9 cellular contexts compared by ENCODE assay signal in the genomic region with DNA sequence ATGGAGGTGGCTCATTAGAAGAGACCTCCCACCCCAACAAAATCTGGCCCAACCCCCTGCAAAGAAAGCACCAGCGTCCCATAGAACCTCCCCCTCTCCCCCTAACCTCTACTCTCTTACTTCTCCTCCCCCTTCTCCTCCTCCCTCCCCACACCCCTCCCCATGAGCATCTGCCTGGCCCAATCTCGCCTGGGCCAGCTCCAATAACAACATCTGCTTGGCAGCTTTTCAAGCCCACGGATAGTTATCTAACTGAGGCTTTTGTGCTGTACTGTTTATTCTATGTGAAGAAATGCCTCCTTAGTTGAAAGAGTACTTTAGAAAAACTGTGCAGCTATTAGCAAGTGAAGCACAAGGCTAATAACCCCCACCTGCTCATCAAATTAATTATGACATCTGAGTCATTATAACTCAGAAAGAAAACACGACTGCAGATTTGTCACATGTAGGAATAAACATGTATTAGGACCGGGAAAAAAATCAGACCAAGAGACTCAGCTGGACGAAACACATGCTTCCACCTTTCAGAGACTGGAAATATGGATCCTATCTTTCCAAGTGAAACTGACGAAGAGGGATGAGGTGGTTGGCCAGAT. TPM values are rescaled to one million over a fixed set of nuclear protein-coding genes. Genes with fewer than 3 reads are reported as not detected.
A peak's percentile ranks its signal among the peaks of the same experiment; 100 is the strongest.
DNase-seq lines count a peak whose midpoint lies in the region; ATAC-seq and TF ChIP-seq lines count a peak whose summit lies in the region.
"Had no signal": no experiment of that assay in that cellular context is flagged by ENCODE, and none has a peak within 500 bp of the region (broad histone marks: within the 10 kb centered on the region; RNA-seq: fewer than 3 reads in every experiment).

No MANE protein-coding gene starts in this region.

- H3K36me3 Mint-ChIP-seq in activated naive CD8-positive, alpha-beta T cell treated with anti-CD3 and anti-CD28 coated beads for 36 hours = no peaks in the 10 kb centered on the region
- no peaks in the 10 kb centered on the region for H3K36me3 Mint-ChIP-seq in naive thymus-derived CD8-positive, alpha-beta T cell

- no peak overlapping the region for H3K4me3 Mint-ChIP-seq in activated naive CD8-positive, alpha-beta T cell treated with anti-CD3 and anti-CD28 coated beads for 36 hours
- H3K4me3 Mint-ChIP-seq in naive thymus-derived CD8-positive, alpha-beta T cell = no peak overlapping the region

- peaks cover 38% of the 10 kb centered on the region for H3K4me1 ChIP-seq in SJSA1 (replicated peaks)
- H3K4me1 ChIP-seq in heart left ventricle = peaks cover 14 to 79% (median 63%) of the 10 kb centered on the region in 12 donors

- WGBS in heart left ventricle, 4 donors = 8 to 10% (median 9%) methylated on average over 7 of the region's 7 CpGs

- no peaks in the 10 kb centered on the region for H3K9me3 ChIP-seq in SJSA1 (replicated peaks)
- H3K9me3 ChIP-seq in heart left ventricle = no peaks in the 10 kb centered on the region

- H3K9me3 Mint-ChIP-seq in activated naive CD8-positive, alpha-beta T cell treated with anti-CD3 and anti-CD28 coated beads for 36 hours = no peaks in the 10 kb centered on the region
- peaks cover 0 to 12% (median 2%) of the 10 kb centered on the region in 9 donors for H3K9me3 Mint-ChIP-seq in naive thymus-derived CD8-positive, alpha-beta T cell

- H3K27ac Mint-ChIP-seq in activated naive CD8-positive, alpha-beta T cell treated with anti-CD3 and anti-CD28 coated beads for 36 hours = no peak overlapping the region
- H3K27ac Mint-ChIP-seq in naive thymus-derived CD8-positive, alpha-beta T cell = no peak overlapping the region

- intact Hi-C loops in heart left ventricle (cut with DNase I) (loop anchor here in 6 of 10 donors (5.0 to 10.0 kb wide), 3 partner anchors 36 to 74 kb away; a partner anchor contains a TSS), sciatic nerve (cut with DNase I) (no loop called here), posterior vena cava (cut with DNase I) (no loop called here)

- POLR2A ChIA-PET in naive thymus-derived CD8-positive, alpha-beta T cell (lab: Charles Lee) = no interaction called here

- H3K4me3 ChIP-seq in SJSA1 = no peak overlapping the region
- H3K4me3 ChIP-seq in heart left ventricle = no peak overlapping the region

- H3K27ac ChIP-seq in SJSA1 = no peak overlapping the region
- H3K27ac ChIP-seq in heart left ventricle = peak overlapping the region in 10 of 12 donors; percentile 8 to 68 (median 44)

- TF ChIP-seq POLR2A in heart left ventricle (IDR thresholded peaks at IDR 0.05) = no peak

- H3K36me3 ChIP-seq in SJSA1 = no peaks in the 10 kb centered on the region
- peaks cover 0 to 1% (median 0%) of the 10 kb centered on the region in 9 donors for H3K36me3 ChIP-seq in heart left ventricle

- no peaks in the 10 kb centered on the region for H3K27me3 ChIP-seq in SJSA1 (replicated peaks)
- no peaks in the 10 kb centered on the region for H3K27me3 ChIP-seq in heart left ventricle

- DNase-seq in LHCN-M2 (ENCODE audit: low read depth) (peak; percentile 81), SJSA1 (ENCODE audit: low read depth in 1 of 2, low spot score in 2 of 2) (peak; percentile 50 to 54), heart left ventricle (peak; percentile 72 to 79 (median 77)), sciatic nerve (ENCODE audit: low spot score) (peak; percentile 85), posterior vena cava (ENCODE audit: low spot score) (no peak)
- no peak for DNase-seq in activated naive CD8-positive, alpha-beta T cell treated with anti-CD3 and anti-CD28 coated beads for 36 hours
- no peak for DNase-seq in activated CD4-positive, alpha-beta T cell treated with anti-CD3 and anti-CD28 coated beads for 1 hour
- DNase-seq in naive thymus-derived CD8-positive, alpha-beta T cell = no peak

- peaks cover 31% of the 10 kb centered on the region for H3K27me3 Mint-ChIP-seq in activated naive CD8-positive, alpha-beta T cell treated with anti-CD3 and anti-CD28 coated beads for 36 hours
- H3K27me3 Mint-ChIP-seq in naive thymus-derived CD8-positive, alpha-beta T cell = peaks cover 12 to 48% (median 18%) of the 10 kb centered on the region in 5 donors

- no peak for TF ChIP-seq CTCF in heart left ventricle (IDR thresholded peaks at IDR 0.05)

- no peaks in the 10 kb centered on the region for H3K4me1 Mint-ChIP-seq in activated naive CD8-positive, alpha-beta T cell treated with anti-CD3 and anti-CD28 coated beads for 36 hours
- H3K4me1 Mint-ChIP-seq in naive thymus-derived CD8-positive, alpha-beta T cell = peaks cover 0 to 6% (median 2%) of the 10 kb centered on the region in 4 donors

- ATAC-seq in heart left ventricle (peak; percentile 44 to 74 (median 60)), sciatic nerve (peak; percentile 91)
- no peak for ATAC-seq in naive thymus-derived CD8-positive, alpha-beta T cell

RNA-seq across cellular contexts. Expression of a gene that starts 42.8 kb away (rescaled TPM):
- 9.0 and 13.0 TPM in 2 replicates for total RNA-seq in LHCN-M2 (2014; rRNA removed)
- 2.9 TPM for polyA plus RNA-seq in LHCN-M2 (2012)
- total RNA-seq in SJSA1 (2014; rRNA removed; shearing (Covaris generic)) = 7.6 TPM in 2 replicates
- total RNA-seq in heart left ventricle = 100 to 1,000 TPM in 5 of 9 donors, 10 to 100 TPM in 4; 80.9 to 148 (median 116) TPM
- polyA plus RNA-seq in heart left ventricle = 10 to 100 TPM; 24.5 to 36.3 TPM
- total RNA-seq in sciatic nerve = 137 TPM
- total RNA-seq in posterior vena cava = 100 to 1,000 TPM; 230 to 305 TPM
- not detected for total RNA-seq in activated naive CD8-positive, alpha-beta T cell treated with anti-CD3 and anti-CD28 coated beads for 36 hours
- total RNA-seq in naive thymus-derived CD8-positive, alpha-beta T cell = not detected
- polyA plus RNA-seq in naive thymus-derived CD8-positive, alpha-beta T cell = under 1 TPM in 1 of 3 donors, not detected in 2; 0.22 TPM
- total RNA-seq: activated CD8-positive, alpha-beta memory T cell treated with anti-CD3 and anti-CD28 coated beads for 36 hours had no signal

Comparison
In these comparisons a context has a peak if more than half of its experiments do, and no peak if none do; other contexts are left out.
1. DNase-seq: peak in LHCN-M2 (single experiment), SJSA1 (2 of 2), heart left ventricle (5 of 5) and sciatic nerve (single experiment); none in posterior vena cava (single experiment), activated naive CD8-positive, alpha-beta T cell treated with anti-CD3 and anti-CD28 coated beads for 36 hours (single experiment), activated CD4-positive, alpha-beta T cell treated with anti-CD3 and anti-CD28 coated beads for 1 hour (single experiment) and naive thymus-derived CD8-positive, alpha-beta T cell (0 of 10).
2. ATAC-seq: peak in heart left ventricle (4 of 4) and sciatic nerve (single experiment); none in naive thymus-derived CD8-positive, alpha-beta T cell (0 of 2).
3. intact Hi-C loops: an anchor here in heart left ventricle (5.0 to 10.0 kb wide); none called in sciatic nerve and posterior vena cava.